ENCODE assay signal across 2 cellular contexts in genomic region chr1:26945728-26946127, GRCh38.
TF ChIP-seq lines count a peak whose summit lies in the region.

No MANE protein-coding gene starts in this region.

TF ChIP-seq in H1, 55 proteins besides CTCF, POLR2A, EP300 and RAD21:
- no peak for TF ChIP-seq KDM5A (IDR thresholded peaks at IDR 0.05; ENCODE audit: low read length)
TF ChIP-seq in H1: peak in this region for 0.

TF ChIP-seq in GM23338, 12 proteins besides CTCF, POLR2A, EP300 and RAD21:
- TF ChIP-seq ZNF114 (CRISPR knock-in tag; IDR thresholded peaks at IDR 0.05) (no peak), NANOG (IDR thresholded peaks at IDR 0.05; ENCODE audit: borderline replicate concordance) (no peak), REST (IDR thresholded peaks at IDR 0.05; ENCODE audit: unreplicated experiment) (no peak), CREB1 (CRISPR knock-in tag; IDR thresholded peaks at IDR 0.05; ENCODE audit: low read depth) (no peak), EZH2 (IDR thresholded peaks at IDR 0.05; ENCODE audit: low read depth, unreplicated experiment) (no peak), POLR2AphosphoS5 (IDR thresholded peaks at IDR 0.05; ENCODE audit: low read depth) (no peak), STAT1 (IDR thresholded peaks at IDR 0.05; ENCODE audit: unreplicated experiment) (no peak), EZH2phosphoT487 (IDR thresholded peaks at IDR 0.05; ENCODE audit: unreplicated experiment) (no peak)
- TF ChIP-seq, protein P1, sequence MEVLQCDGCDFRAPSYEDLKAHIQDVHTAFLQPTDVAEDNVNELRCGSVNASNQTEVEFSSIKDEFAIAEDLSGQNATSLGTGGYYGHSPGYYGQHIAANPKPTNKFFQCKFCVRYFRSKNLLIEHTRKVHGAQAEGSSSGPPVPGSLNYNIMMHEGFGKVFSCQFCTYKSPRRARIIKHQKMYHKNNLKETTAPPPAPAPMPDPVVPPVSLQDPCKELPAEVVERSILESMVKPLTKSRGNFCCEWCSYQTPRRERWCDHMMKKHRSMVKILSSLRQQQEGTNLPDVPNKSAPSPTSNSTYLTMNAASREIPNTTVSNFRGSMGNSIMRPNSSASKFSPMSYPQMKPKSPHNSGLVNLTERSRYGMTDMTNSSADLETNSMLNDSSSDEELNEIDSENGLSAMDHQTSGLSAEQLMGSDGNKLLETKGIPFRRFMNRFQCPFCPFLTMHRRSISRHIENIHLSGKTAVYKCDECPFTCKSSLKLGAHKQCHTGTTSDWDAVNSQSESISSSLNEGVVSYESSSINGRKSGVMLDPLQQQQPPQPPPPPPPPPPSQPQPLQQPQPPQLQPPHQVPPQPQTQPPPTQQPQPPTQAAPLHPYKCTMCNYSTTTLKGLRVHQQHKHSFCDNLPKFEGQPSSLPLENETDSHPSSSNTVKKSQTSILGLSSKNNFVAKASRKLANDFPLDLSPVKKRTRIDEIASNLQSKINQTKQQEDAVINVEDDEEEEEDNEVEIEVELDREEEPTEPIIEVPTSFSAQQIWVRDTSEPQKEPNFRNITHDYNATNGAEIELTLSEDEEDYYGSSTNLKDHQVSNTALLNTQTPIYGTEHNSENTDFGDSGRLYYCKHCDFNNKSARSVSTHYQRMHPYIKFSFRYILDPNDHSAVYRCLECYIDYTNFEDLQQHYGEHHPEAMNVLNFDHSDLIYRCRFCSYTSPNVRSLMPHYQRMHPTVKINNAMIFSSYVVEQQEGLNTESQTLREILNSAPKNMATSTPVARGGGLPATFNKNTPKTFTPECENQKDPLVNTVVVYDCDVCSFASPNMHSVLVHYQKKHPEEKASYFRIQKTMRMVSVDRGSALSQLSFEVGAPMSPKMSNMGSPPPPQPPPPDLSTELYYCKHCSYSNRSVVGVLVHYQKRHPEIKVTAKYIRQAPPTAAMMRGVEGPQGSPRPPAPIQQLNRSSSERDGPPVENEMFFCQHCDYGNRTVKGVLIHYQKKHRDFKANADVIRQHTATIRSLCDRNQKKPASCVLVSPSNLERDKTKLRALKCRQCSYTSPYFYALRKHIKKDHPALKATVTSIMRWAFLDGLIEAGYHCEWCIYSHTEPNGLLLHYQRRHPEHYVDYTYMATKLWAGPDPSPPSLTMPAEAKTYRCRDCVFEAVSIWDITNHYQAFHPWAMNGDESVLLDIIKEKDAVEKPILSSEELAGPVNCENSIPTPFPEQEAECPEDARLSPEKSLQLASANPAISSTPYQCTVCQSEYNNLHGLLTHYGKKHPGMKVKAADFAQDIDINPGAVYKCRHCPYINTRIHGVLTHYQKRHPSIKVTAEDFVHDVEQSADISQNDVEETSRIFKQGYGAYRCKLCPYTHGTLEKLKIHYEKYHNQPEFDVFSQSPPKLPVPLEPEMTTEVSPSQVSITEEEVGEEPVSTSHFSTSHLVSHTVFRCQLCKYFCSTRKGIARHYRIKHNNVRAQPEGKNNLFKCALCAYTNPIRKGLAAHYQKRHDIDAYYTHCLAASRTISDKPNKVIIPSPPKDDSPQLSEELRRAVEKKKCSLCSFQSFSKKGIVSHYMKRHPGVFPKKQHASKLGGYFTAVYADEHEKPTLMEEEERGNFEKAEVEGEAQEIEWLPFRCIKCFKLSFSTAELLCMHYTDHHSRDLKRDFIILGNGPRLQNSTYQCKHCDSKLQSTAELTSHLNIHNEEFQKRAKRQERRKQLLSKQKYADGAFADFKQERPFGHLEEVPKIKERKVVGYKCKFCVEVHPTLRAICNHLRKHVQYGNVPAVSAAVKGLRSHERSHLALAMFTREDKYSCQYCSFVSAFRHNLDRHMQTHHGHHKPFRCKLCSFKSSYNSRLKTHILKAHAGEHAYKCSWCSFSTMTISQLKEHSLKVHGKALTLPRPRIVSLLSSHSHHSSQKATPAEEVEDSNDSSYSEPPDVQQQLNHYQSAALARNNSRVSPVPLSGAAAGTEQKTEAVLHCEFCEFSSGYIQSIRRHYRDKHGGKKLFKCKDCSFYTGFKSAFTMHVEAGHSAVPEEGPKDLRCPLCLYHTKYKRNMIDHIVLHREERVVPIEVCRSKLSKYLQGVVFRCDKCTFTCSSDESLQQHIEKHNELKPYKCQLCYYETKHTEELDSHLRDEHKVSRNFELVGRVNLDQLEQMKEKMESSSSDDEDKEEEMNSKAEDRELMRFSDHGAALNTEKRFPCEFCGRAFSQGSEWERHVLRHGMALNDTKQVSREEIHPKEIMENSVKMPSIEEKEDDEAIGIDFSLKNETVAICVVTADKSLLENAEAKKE (CRISPR knock-in tag; IDR thresholded peaks at IDR 0.05): no peak
- TF ChIP-seq, protein P2, sequence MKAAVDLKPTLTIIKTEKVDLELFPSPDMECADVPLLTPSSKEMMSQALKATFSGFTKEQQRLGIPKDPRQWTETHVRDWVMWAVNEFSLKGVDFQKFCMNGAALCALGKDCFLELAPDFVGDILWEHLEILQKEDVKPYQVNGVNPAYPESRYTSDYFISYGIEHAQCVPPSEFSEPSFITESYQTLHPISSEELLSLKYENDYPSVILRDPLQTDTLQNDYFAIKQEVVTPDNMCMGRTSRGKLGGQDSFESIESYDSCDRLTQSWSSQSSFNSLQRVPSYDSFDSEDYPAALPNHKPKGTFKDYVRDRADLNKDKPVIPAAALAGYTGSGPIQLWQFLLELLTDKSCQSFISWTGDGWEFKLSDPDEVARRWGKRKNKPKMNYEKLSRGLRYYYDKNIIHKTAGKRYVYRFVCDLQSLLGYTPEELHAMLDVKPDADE (IDR thresholded peaks at IDR 0.05): no peak
